Comparison of ENCODE assay signal across 8 cellular contexts in genomic region chr6:27188206-27188884, GRCh38. TPM values are rescaled to one million over a fixed set of nuclear protein-coding genes. Genes with fewer than 3 reads are reported as not detected.
A peak's percentile ranks its signal among the peaks of the same experiment; 100 is the strongest.
DNase-seq lines count a peak whose midpoint lies in the region; ATAC-seq and TF ChIP-seq lines count a peak whose summit lies in the region.

No MANE protein-coding gene starts in this region.

- H3K79me2 ChIP-seq in PC-3 (ENCODE audit: low read length), result no peaks in the 10 kb centered on the region

- CTCF ChIA-PET in CD8-positive, alpha-beta T cell (lab: Charles Lee), result interaction anchor here (1.0 to 1.4 kb wide), 14 partner anchors 10 to 709 kb away, joined by 3 to 8 read pairs (median 4); a partner anchor contains a TSS
- CTCF ChIA-PET in PC-3 (lab: Charles Lee), result interaction anchor here (0.6 to 0.9 kb wide), 4 partner anchors 54 to 592 kb away, joined by 3 read pairs; no protein-coding TSS in a partner anchor
- CTCF ChIA-PET in activated naive CD4-positive, alpha-beta T cell treated with anti-CD3 and anti-CD28 coated beads, Interleukin-2, amount 10 ng/mL, durations not matched to agents 7 days and 5 days (lab: Charles Lee), result interaction anchor here (0.6 to 1.9 kb wide), 6 partner anchors 11 to 707 kb away, joined by 3 to 5 read pairs (median 4); no protein-coding TSS in a partner anchor

- H3K4me1 ChIP-seq in CD8-positive, alpha-beta T cell (ENCODE audit: insufficient read depth, low read length), result peaks cover 4% of the 10 kb centered on the region
- no peaks in the 10 kb centered on the region for H3K4me1 ChIP-seq in PC-3 (ENCODE audit: insufficient read depth, low read length)

- intact Hi-C loops in CD8-positive, alpha-beta T cell (cut with DNase I, micrococcal nuclease), result loop anchor here (1.0 to 10.0 kb wide), 8 partner anchors 124 to 1826 kb away; partner anchors contain the start of genes POM121L2 (in 2 of the 2), ZNF184 (in 1 of the 2) and ZNF391 (in 1 of the 2)
- intact Hi-C loops in PC-3 (cut with micrococcal nuclease), result loop anchor here (1.0 to 5.0 kb wide), 11 partner anchors 11 to 564 kb away; partner anchors contain the start of genes POM121L2, ZNF184 and ZNF391

- no peaks in the 10 kb centered on the region for H3F3A ChIP-seq in PC-3 (ENCODE audit: low read length, unreplicated experiment)

- H3K4me1 Mint-ChIP-seq in CD8-positive, alpha-beta T cell (ENCODE audit: low read depth), result peaks cover 10% of the 10 kb centered on the region
- peaks cover 16% of the 10 kb centered on the region for H3K4me1 Mint-ChIP-seq in activated naive CD4-positive, alpha-beta T cell treated with anti-CD3 and anti-CD28 coated beads, Interleukin-2, amount 10 ng/mL, durations not matched to agents 7 days and 5 days
- H3K4me1 Mint-ChIP-seq in osteocyte (ENCODE audit: unreplicated experiment), result peaks cover 11% of the 10 kb centered on the region

- H3K4me3 Mint-ChIP-seq in CD8-positive, alpha-beta T cell, result peak overlapping the region; percentile 87
- peak overlapping the region; percentile 78 for H3K4me3 Mint-ChIP-seq in activated naive CD4-positive, alpha-beta T cell treated with anti-CD3 and anti-CD28 coated beads, Interleukin-2, amount 10 ng/mL, durations not matched to agents 7 days and 5 days
- H3K4me3 Mint-ChIP-seq in osteocyte (ENCODE audit: unreplicated experiment), result peak overlapping the region; percentile 90

- H3K36me3 Mint-ChIP-seq in CD8-positive, alpha-beta T cell, result peaks cover 3% of the 10 kb centered on the region
- no peaks in the 10 kb centered on the region for H3K36me3 Mint-ChIP-seq in activated naive CD4-positive, alpha-beta T cell treated with anti-CD3 and anti-CD28 coated beads, Interleukin-2, amount 10 ng/mL, durations not matched to agents 7 days and 5 days
- H3K36me3 Mint-ChIP-seq in osteocyte (ENCODE audit: unreplicated experiment), result no peaks in the 10 kb centered on the region

- peak overlapping the region; percentile 57 for H3K9ac ChIP-seq in PC-3 (ENCODE audit: low read length)

- no peaks in the 10 kb centered on the region for H3K9me3 Mint-ChIP-seq in CD8-positive, alpha-beta T cell
- H3K9me3 Mint-ChIP-seq in activated naive CD4-positive, alpha-beta T cell treated with anti-CD3 and anti-CD28 coated beads, Interleukin-2, amount 10 ng/mL, durations not matched to agents 7 days and 5 days, result no peaks in the 10 kb centered on the region
- H3K9me3 Mint-ChIP-seq in osteocyte (ENCODE audit: unreplicated experiment), result no peaks in the 10 kb centered on the region

- no peaks in the 10 kb centered on the region for H4K20me1 ChIP-seq in PC-3 (ENCODE audit: low read length)

- no peaks in the 10 kb centered on the region for H3K9me2 ChIP-seq in PC-3 (replicated peaks; ENCODE audit: low read length)

- H3K4me3 ChIP-seq in CD8-positive, alpha-beta T cell (ENCODE audit: low read depth, low read length), result peak overlapping the region; percentile 58
- peak overlapping the region; percentile 81 for H3K4me3 ChIP-seq in PC-3 (ENCODE audit: low read length)

- no peaks in the 10 kb centered on the region for H3K36me3 ChIP-seq in CD8-positive, alpha-beta T cell (ENCODE audit: insufficient read depth, low read length)
- H3K36me3 ChIP-seq in PC-3 (ENCODE audit: low read depth, low read length), result no peaks in the 10 kb centered on the region

- H3K9me3 ChIP-seq in CD8-positive, alpha-beta T cell (ENCODE audit: low read length), result no peaks in the 10 kb centered on the region
- no peaks in the 10 kb centered on the region for H3K9me3 ChIP-seq in PC-3 (ENCODE audit: low read length)

- peak overlapping the region; percentile 6 for H3K27ac ChIP-seq in CD8-positive, alpha-beta T cell (ENCODE audit: low read depth, low read length)
- peak overlapping the region; percentile 41 for H3K27ac ChIP-seq in PC-3 (ENCODE audit: low read length)

- TF ChIP-seq CTCF in CD8-positive, alpha-beta T cell (IDR thresholded peaks at IDR 0.05), result no peak
- no peak for TF ChIP-seq CTCF in PC-3 (conservative IDR thresholded peaks at IDR 0.05; ENCODE audit: low read depth, low read length)
- no peak for TF ChIP-seq CTCF in osteocyte (IDR thresholded peaks at IDR 0.05)

- peak overlapping the region; percentile 87 for H3K4me2 ChIP-seq in PC-3 (ENCODE audit: low read length)

- H3K27ac Mint-ChIP-seq in CD8-positive, alpha-beta T cell, result peak overlapping the region; percentile 29
- peak overlapping the region; percentile 20 for H3K27ac Mint-ChIP-seq in activated naive CD4-positive, alpha-beta T cell treated with anti-CD3 and anti-CD28 coated beads, Interleukin-2, amount 10 ng/mL, durations not matched to agents 7 days and 5 days
- peak overlapping the region; percentile 95 for H3K27ac Mint-ChIP-seq in osteocyte (ENCODE audit: unreplicated experiment)

- no peaks in the 10 kb centered on the region for H3K27me3 ChIP-seq in CD8-positive, alpha-beta T cell (ENCODE audit: insufficient read depth, low read length)
- H3K27me3 ChIP-seq in PC-3 (ENCODE audit: low read length), result no peaks in the 10 kb centered on the region

- peak overlapping the region; percentile 96 for H2AFZ ChIP-seq in PC-3 (ENCODE audit: low read length)

- no peaks in the 10 kb centered on the region for H3K27me3 Mint-ChIP-seq in CD8-positive, alpha-beta T cell (ENCODE audit: low read depth)
- peaks cover 10% of the 10 kb centered on the region for H3K27me3 Mint-ChIP-seq in activated naive CD4-positive, alpha-beta T cell treated with anti-CD3 and anti-CD28 coated beads, Interleukin-2, amount 10 ng/mL, durations not matched to agents 7 days and 5 days
- no peaks in the 10 kb centered on the region for H3K27me3 Mint-ChIP-seq in osteocyte (ENCODE audit: unreplicated experiment)

- ATAC-seq in CD8-positive, alpha-beta T cell, result peak; percentile 81
- peak; percentile 71 for ATAC-seq in GM19324 (IDR thresholded peaks at IDR 0.05; ENCODE audit: low FRiP score, unreplicated experiment)
- peak; percentile 78 for ATAC-seq in HG03342 (IDR thresholded peaks at IDR 0.05; ENCODE audit: unreplicated experiment)
- peak; percentile 90 for ATAC-seq in PC-3

- BruUV-seq in PC-3 (replicated peaks; lab: Mats Ljungman, UMichigan), result no TSS peak

- peak in 3 of 7 experiments; percentile 23 to 71 (median 38) for DNase-seq in CD8-positive, alpha-beta T cell
- DNase-seq in PC-3 (peak; percentile 79), globus pallidus (ENCODE audit: low spot score) (peak; percentile 16), osteocyte (ENCODE audit: extremely low spot score, unreplicated experiment) (no peak), NCI-H2107 treated with DMSO at 0.1 percent for 48 hours (lab: John Stamatoyannopoulos, UW; ENCODE audit: unreplicated experiment) (no peak)
- DNase-seq in activated naive CD4-positive, alpha-beta T cell treated with anti-CD3 and anti-CD28 coated beads, Interleukin-2, amount 10 ng/mL, durations not matched to agents 7 days and 5 days, result peak; percentile 52

- POLR2A ChIA-PET in CD8-positive, alpha-beta T cell (lab: Charles Lee), result interaction anchor here (0.6 to 1.9 kb wide), 5 partner anchors 11 to 682 kb away, joined by 3 to 7 read pairs (median 3); a partner anchor contains a TSS
- POLR2A ChIA-PET in PC-3 (lab: Charles Lee; ENCODE audit: unreplicated experiment), result interaction anchor here (1.0 kb wide), 1 partner anchor 63 kb away, joined by 3 read pairs; no protein-coding TSS in a partner anchor

RNA-seq across cellular contexts. Expression of gene PRSS16, which starts 59.2 kb away (rescaled TPM):
- under 1 TPM; 0.58 to 0.62 TPM for total RNA-seq in CD8-positive, alpha-beta T cell
- 7.3 and 15.9 TPM in 2 replicates for total RNA-seq in PC-3 (2014; rRNA removed)
- total RNA-seq in osteocyte, result not detected in 2 replicates

Comparison
In these comparisons a context has a peak if more than half of its experiments do, and no peak if none do; other contexts are left out.
1. DNase-seq: peak in PC-3 (single experiment), activated naive CD4-positive, alpha-beta T cell treated with anti-CD3 and anti-CD28 coated beads, Interleukin-2, amount 10 ng/mL, durations not matched to agents 7 days and 5 days (single experiment) and globus pallidus (single experiment); none in osteocyte (single experiment) and NCI-H2107 treated with DMSO at 0.1 percent for 48 hours (single experiment).
2. H3K27ac Mint-ChIP-seq: peak in every context shown above with its lines; median percentile 95 in osteocyte; 29 in CD8-positive, alpha-beta T cell; 20 in activated naive CD4-positive, alpha-beta T cell treated with anti-CD3 and anti-CD28 coated beads, Interleukin-2, amount 10 ng/mL, durations not matched to agents 7 days and 5 days.
3. Peak in every context shown above with its lines, with median percentiles within 50 percentile points of each other: ATAC-seq and H3K4me3 Mint-ChIP-seq.